Comparison of ENCODE assay signal across 18 cellular contexts in the genomic region with DNA sequence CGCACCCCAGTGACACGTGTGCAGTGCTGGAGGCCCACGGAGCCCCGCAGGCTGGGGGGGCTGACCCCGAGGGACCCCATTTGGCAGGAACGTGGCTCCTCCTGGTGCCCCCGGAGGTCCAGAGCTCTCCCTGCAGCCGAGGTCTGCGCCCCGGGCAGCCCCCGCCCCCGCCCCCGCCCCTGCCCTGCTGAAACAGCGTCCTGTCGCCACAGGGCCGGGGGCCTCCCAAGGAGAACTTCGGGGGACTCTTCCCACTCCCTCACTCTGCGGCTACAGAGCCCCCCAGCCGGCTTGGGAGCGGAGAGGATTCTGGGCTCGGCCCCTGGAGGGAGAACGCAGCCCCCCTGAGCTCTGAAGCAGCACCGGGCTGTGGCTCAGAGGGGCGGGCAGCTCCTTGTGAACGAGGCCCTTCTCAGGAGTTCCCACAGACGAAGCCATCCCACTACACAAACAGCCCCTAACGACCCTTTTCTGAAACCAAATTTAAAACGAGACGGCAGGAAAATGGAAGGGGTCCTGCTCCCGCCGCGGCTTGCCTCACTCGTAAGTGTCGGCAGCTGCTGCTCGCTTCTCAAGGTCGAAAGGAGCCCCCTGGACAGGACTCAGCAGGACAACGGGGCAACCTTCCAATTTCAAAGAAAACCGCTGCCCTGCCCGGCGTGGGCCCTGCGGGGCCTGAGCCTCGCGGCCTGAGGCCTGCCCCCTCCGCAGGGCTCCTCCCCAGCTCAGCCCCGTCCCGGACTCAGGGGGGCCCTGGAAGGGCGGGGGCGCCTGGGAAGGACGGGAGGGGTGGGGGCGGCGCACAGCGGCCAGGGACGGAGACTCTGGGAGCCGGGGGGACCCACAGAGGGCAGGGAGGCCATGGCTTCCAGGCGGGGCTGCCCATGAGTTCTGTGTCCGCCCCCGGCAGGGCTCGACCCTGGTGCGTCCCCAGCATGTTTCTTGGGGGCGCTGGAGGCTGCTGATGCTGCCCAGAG.
A peak's percentile ranks its signal among the peaks of the same experiment; 100 is the strongest.
DNase-seq lines count a peak whose midpoint lies in the region; ATAC-seq, FAIRE-seq and TF ChIP-seq lines count a peak whose summit lies in the region.
"Had no signal": no experiment of that assay in that cellular context is flagged by ENCODE, and none has a peak within 500 bp of the region (broad histone marks: within the 10 kb centered on the region; RNA-seq: fewer than 3 reads in every experiment).

No MANE protein-coding gene starts in this region.

- TF ChIP-seq CTCF in kidney (IDR thresholded peaks at IDR 0.05; ENCODE audit: borderline replicate concordance, extremely low read depth, insufficient read depth): no peak

- H3K9me3 Mint-ChIP-seq in activated naive CD4-positive, alpha-beta T cell treated with anti-CD3 and anti-CD28 coated beads for 36 hours: peaks cover 3% of the 10 kb centered on the region

- H3K36me3 ChIP-seq in Karpas-422 (ENCODE audit: insufficient read depth, low read length) (no peaks in the 10 kb centered on the region), kidney (ENCODE audit: control insufficient read depth in 1 of 2, insufficient read depth in 2 of 2, low read length in 2 of 2) (no peaks in the 10 kb centered on the region), skeletal muscle tissue (ENCODE audit: control insufficient read depth in 3 of 3, insufficient read depth in 3 of 3, low read length in 3 of 3) (no peaks in the 10 kb centered on the region)
- H3K36me3 ChIP-seq: brain microvascular endothelial cell, pancreas, thyroid gland had no signal

- intact Hi-C loops in activated naive CD4-positive, alpha-beta T cell treated with anti-CD3 and anti-CD28 coated beads for 36 hours (cut with micrococcal nuclease): loop anchor here (5.0 kb wide), 1 partner anchor 116 kb away; the partner anchor contains the start of gene DLL1
- intact Hi-C loops in kidney (cut with DNase I): no loop called here

- H3K9ac ChIP-seq in Karpas-422 (ENCODE audit: low read length) (no peak overlapping the region), kidney (ENCODE audit: low read length in 2 of 2) (no peak overlapping the region), skeletal muscle tissue (ENCODE audit: low read depth in 1 of 3, low read length in 3 of 3) (peak overlapping the region in 1 of 3 donors; percentile 60)

- no peaks in the 10 kb centered on the region for H3K9me2 ChIP-seq in Karpas-422 (replicated peaks; ENCODE audit: insufficient read depth, low read length)

- H3K27ac ChIP-seq in Karpas-422 (ENCODE audit: low read length): no peak overlapping the region
- no peak overlapping the region for H3K27ac ChIP-seq in kidney (ENCODE audit: low read depth in 2 of 2, low read length in 2 of 2)
- no peak overlapping the region for H3K27ac ChIP-seq in skeletal muscle tissue (ENCODE audit: low read depth, low read length)
- H3K27ac ChIP-seq: brain microvascular endothelial cell, pancreas, thyroid gland had no signal

- H4K20me1 ChIP-seq in Karpas-422 (ENCODE audit: insufficient read depth, low read depth, low read length): no peaks in the 10 kb centered on the region

- H3K27me3 ChIP-seq in Karpas-422 (ENCODE audit: low read length): no peaks in the 10 kb centered on the region
- H3K27me3 ChIP-seq in skeletal muscle tissue (ENCODE audit: control insufficient read depth in 3 of 3, insufficient read depth in 3 of 3, low read length in 3 of 3): peaks cover 0 to 3% (median 2%) of the 10 kb centered on the region in 3 donors
- H3K27me3 ChIP-seq: brain microvascular endothelial cell, pancreas, thyroid gland had no signal

- H3K36me3 Mint-ChIP-seq in activated naive CD4-positive, alpha-beta T cell treated with anti-CD3 and anti-CD28 coated beads for 36 hours (ENCODE audit: low read depth): no peaks in the 10 kb centered on the region

- H2AFZ ChIP-seq in Karpas-422 (ENCODE audit: low read length): no peak overlapping the region

- H3K4me3 ChIP-seq in Karpas-422 (ENCODE audit: low read length) (no peak overlapping the region), kidney (ENCODE audit: low read length in 2 of 2) (no peak overlapping the region), skeletal muscle tissue (ENCODE audit: low read length in 3 of 3) (peak overlapping the region in 2 of 3 donors; percentile 45 to 55)
- H3K4me3 ChIP-seq: K562, pancreas, thyroid gland had no signal

- no peaks in the 10 kb centered on the region for H3K4me1 Mint-ChIP-seq in activated naive CD4-positive, alpha-beta T cell treated with anti-CD3 and anti-CD28 coated beads for 36 hours (ENCODE audit: low read depth)
- H3K4me1 Mint-ChIP-seq: memory B cell had no signal

- no peak for FAIRE-seq in kidney (lab: Jason Lieb, UNC)
- FAIRE-seq: K562, pancreas had no signal

- ATAC-seq in HG03460 (IDR thresholded peaks at IDR 0.05; ENCODE audit: unreplicated experiment): no peak
- ATAC-seq: K562, pancreas had no signal

- no peak overlapping the region for H3K4me3 Mint-ChIP-seq in activated naive CD4-positive, alpha-beta T cell treated with anti-CD3 and anti-CD28 coated beads for 36 hours
- H3K4me3 Mint-ChIP-seq: memory B cell had no signal

- H3K9me3 ChIP-seq in Karpas-422 (ENCODE audit: low read length) (no peaks in the 10 kb centered on the region), kidney (ENCODE audit: control insufficient read depth in 1 of 2, low read length in 2 of 2) (no peaks in the 10 kb centered on the region), skeletal muscle tissue (ENCODE audit: control insufficient read depth in 3 of 3, low read length in 3 of 3) (no peaks in the 10 kb centered on the region)
- H3K9me3 ChIP-seq: pancreas, thyroid gland had no signal

- CTCF ChIA-PET in activated naive CD4-positive, alpha-beta T cell treated with anti-CD3 and anti-CD28 coated beads for 36 hours (lab: Charles Lee): no interaction called here

- peaks cover 4% of the 10 kb centered on the region for H3K27me3 Mint-ChIP-seq in activated naive CD4-positive, alpha-beta T cell treated with anti-CD3 and anti-CD28 coated beads for 36 hours (ENCODE audit: low read depth)

- no peaks in the 10 kb centered on the region for H3K79me2 ChIP-seq in Karpas-422 (ENCODE audit: low read length)

- DNase-seq in activated naive CD4-positive, alpha-beta T cell treated with anti-CD3 and anti-CD28 coated beads for 36 hours: peak; percentile 3
- DNase-seq in activated naive CD4-positive, alpha-beta T cell (lab: John Stamatoyannopoulos, UW): no peak
- DNase-seq in Karpas-422 (peak; percentile 29), kidney (peak; percentile 79), NCI-H2029 (lab: John Stamatoyannopoulos, UW) (no peak), NCI-H128 (lab: John Stamatoyannopoulos, UW; ENCODE audit: unreplicated experiment) (no peak)
- DNase-seq: activated CD4-positive, alpha-beta T cell treated with anti-CD3 and anti-CD28 coated beads, Interleukin-2, amount 50 U/mL, for 1 hour; activated effector memory CD4-positive, alpha-beta T cell treated with anti-CD3 and anti-CD28 coated beads, Interleukin-2, amount 50 U/mL, for 16 hours; brain microvascular endothelial cell; effector CD4-positive, alpha-beta T cell; NCI-H526 treated with DMSO at 0.1 percent for 48 hours; T-helper 9 cell; thyroid gland had no signal

- no peak overlapping the region for H3K27ac Mint-ChIP-seq in activated naive CD4-positive, alpha-beta T cell treated with anti-CD3 and anti-CD28 coated beads for 36 hours

- H3K4me1 ChIP-seq in Karpas-422 (ENCODE audit: low read length): no peaks in the 10 kb centered on the region
- peaks cover 0 to 3% of the 10 kb centered on the region in 2 donors for H3K4me1 ChIP-seq in kidney (ENCODE audit: control insufficient read depth in 1 of 2, insufficient read depth in 1 of 2, low read depth in 1 of 2, low read length in 2 of 2)
- H3K4me1 ChIP-seq in skeletal muscle tissue (ENCODE audit: control insufficient read depth in 3 of 3, insufficient read depth in 3 of 3, low read length in 3 of 3): peaks cover 18 to 27% (median 24%) of the 10 kb centered on the region in 3 donors
- H3K4me1 ChIP-seq: thyroid gland had no signal

- no peak overlapping the region for H3K4me2 ChIP-seq in Karpas-422 (ENCODE audit: low read depth, low read length, poor library complexity, severe bottlenecking)

Comparison
In these comparisons a context has a peak if more than half of its experiments do, and no peak if none do; other contexts are left out.
1. DNase-seq: peak in activated naive CD4-positive, alpha-beta T cell treated with anti-CD3 and anti-CD28 coated beads for 36 hours (single experiment), Karpas-422 (single experiment) and kidney (single experiment); none in activated naive CD4-positive, alpha-beta T cell (0 of 4), NCI-H2029 (single experiment) and NCI-H128 (single experiment).
2. H3K4me3 ChIP-seq: peak in skeletal muscle tissue (2 of 3); none in Karpas-422 (single experiment) and kidney (0 of 2).